In the genomic region with DNA sequence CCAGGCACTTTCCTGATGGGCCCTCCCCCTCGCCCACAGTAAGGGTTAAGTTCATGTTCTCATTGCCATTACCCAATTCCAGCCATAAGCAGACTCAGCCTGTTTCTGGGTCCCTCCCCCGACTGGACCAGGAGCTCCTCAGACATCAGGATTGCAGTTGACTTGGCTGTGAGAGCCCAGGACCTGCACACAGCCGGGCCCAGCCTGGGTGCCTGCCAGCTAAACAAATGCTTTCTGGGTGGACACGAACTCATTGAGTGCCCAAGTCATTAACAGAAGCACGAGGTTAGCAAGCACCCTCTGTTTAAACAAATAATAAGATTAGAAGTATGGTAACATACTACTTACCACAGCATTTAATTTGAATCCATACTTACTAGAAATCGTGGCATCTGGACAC, we compare ENCODE assay signal across 21 cellular contexts.
"Had no signal": no experiment of that assay in that cellular context is flagged by ENCODE, and none has a peak within 500 bp of the region (broad histone marks: within the 10 kb centered on the region; RNA-seq: fewer than 3 reads in every experiment).

No MANE protein-coding gene starts in this region.

- H3K36me3 ChIP-seq: breast epithelium, right atrium auricular region, tibial nerve had no signal

- FAIRE-seq: kidney, small intestine had no signal

- H3K27ac ChIP-seq: breast epithelium, right atrium auricular region, tibial nerve had no signal

- H3K36me3 Mint-ChIP-seq: natural killer cell treated with Interleukin-12 subunit alpha and Interleukin-12 subunit beta and Interleukin-15 and Interleukin-18, amount 100 ng/mL, for 72 hours had no signal

- ATAC-seq: activated CD4-positive, alpha-beta T cell treated with anti-CD3 and anti-CD28 coated beads for 36 hours; activated CD8-positive, alpha-beta T cell treated with anti-CD3 and anti-CD28 coated beads for 36 hours; left ventricle myocardium superior; natural killer cell treated with Interleukin-12 subunit alpha and Interleukin-12 subunit beta and Interleukin-15 and Interleukin-18, amount 100 ng/mL, for 72 hours had no signal

- H3K27me3 ChIP-seq: breast epithelium, right atrium auricular region, tibial nerve had no signal

- H3K4me1 Mint-ChIP-seq: activated CD4-positive, alpha-beta T cell treated with anti-CD3 and anti-CD28 coated beads for 36 hours had no signal

- H3K9me3 Mint-ChIP-seq: activated CD8-positive, alpha-beta T cell treated with anti-CD3 and anti-CD28 coated beads for 36 hours; natural killer cell treated with Interleukin-12 subunit alpha and Interleukin-12 subunit beta and Interleukin-15 and Interleukin-18, amount 100 ng/mL, for 72 hours had no signal

- H3K4me3 ChIP-seq: breast epithelium, right atrium auricular region, tibial nerve had no signal

- H3K9me3 ChIP-seq: breast epithelium, right atrium auricular region had no signal

- H3K27ac Mint-ChIP-seq: activated CD4-positive, alpha-beta T cell treated with anti-CD3 and anti-CD28 coated beads for 36 hours; activated CD8-positive, alpha-beta T cell treated with anti-CD3 and anti-CD28 coated beads for 36 hours; natural killer cell treated with Interleukin-12 subunit alpha and Interleukin-12 subunit beta and Interleukin-15 and Interleukin-18, amount 100 ng/mL, for 72 hours had no signal

- H3K4me3 Mint-ChIP-seq: activated CD4-positive, alpha-beta T cell treated with anti-CD3 and anti-CD28 coated beads for 36 hours; activated CD8-positive, alpha-beta T cell treated with anti-CD3 and anti-CD28 coated beads for 36 hours; natural killer cell treated with Interleukin-12 subunit alpha and Interleukin-12 subunit beta and Interleukin-15 and Interleukin-18, amount 100 ng/mL, for 72 hours had no signal

- DNase-seq: activated CD4-positive, alpha-beta T cell treated with anti-CD3 and anti-CD28 coated beads for 36 hours; activated CD8-positive, alpha-beta memory T cell treated with anti-CD3 and anti-CD28 coated beads, Interleukin-2, amount 50 U/mL, for 4 hours; activated CD8-positive, alpha-beta T cell treated with anti-CD3 and anti-CD28 coated beads for 36 hours; activated naive CD4-positive, alpha-beta T cell; activated T-cell treated with anti-CD3 and anti-CD28 coated beads, Interleukin-2, amount 50 U/mL, for 48 hours; anterior cingulate cortex; cerebellar nuclear complex; effector memory CD4-positive, alpha-beta T cell; foreskin fibroblast; hypothalamus; kidney; left ventricle myocardium superior; nucleus accumbens; small intestine; stimulated activated CD4-positive, alpha-beta T cell treated with anti-CD3 and anti-CD28 coated beads, Interleukin-4, amount 100 ng/mL, for 24 hours; stimulated activated naive CD4-positive, alpha-beta T cell; T-helper 1 cell had no signal

- H3K4me1 ChIP-seq: breast epithelium, right atrium auricular region, tibial nerve had no signal
